ENCODE assay signal across 8 cellular contexts in the genomic region with DNA sequence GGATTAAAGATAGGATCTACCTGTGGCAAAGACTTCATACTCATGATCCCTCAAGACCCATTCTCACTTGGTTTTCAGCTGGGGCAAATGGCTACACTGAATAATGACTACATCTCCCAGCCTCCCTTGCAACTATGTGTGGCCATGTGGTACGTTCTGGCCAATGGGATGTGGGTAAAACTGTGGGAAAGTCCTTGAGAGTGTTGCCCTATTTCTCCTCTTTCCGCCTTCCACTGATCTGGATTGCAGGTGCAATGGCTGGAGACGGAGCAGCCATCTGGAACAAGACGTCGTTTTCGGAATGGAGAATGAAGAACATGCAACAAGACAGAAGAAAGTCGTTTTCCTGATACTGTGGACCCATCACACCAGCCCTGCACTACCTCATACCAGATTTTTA. TPM values are rescaled to one million over a fixed set of nuclear protein-coding genes. Genes with fewer than 3 reads are reported as not detected.
DNase-seq lines count a peak whose midpoint lies in the region; ATAC-seq and FAIRE-seq lines count a peak whose summit lies in the region.

No MANE protein-coding gene starts in this region.

- no peaks in the 10 kb centered on the region for H3K27me3 ChIP-seq in small intestine (ENCODE audit: control insufficient read depth in 2 of 2, insufficient read depth in 2 of 2, low read length in 2 of 2)

- FAIRE-seq in HTR-8/SVneo (lab: Jason Lieb, UNC) (peak; percentile 57), small intestine (lab: Jason Lieb, UNC) (no peak)

- peaks cover 3% of the 10 kb centered on the region for H3K36me3 Mint-ChIP-seq in activated naive CD4-positive, alpha-beta T cell treated with anti-CD3 and anti-CD28 coated beads for 36 hours (ENCODE audit: low read depth)
- no peaks in the 10 kb centered on the region for H3K36me3 Mint-ChIP-seq in activated T-helper 1 cell treated with anti-CD3 and anti-CD28 coated beads, Interleukin-12 subunit alpha, Interleukin-12 subunit beta, Interleukin-2, Interleukin-4 antibody, amounts not matched to agents 30 ng/mL and 10 ng/mL and 1 ng/mL, durations not matched to agents 14 hours and 24 hours and 36 hours (ENCODE audit: low read depth)

- H3K27me3 Mint-ChIP-seq in activated naive CD4-positive, alpha-beta T cell treated with anti-CD3 and anti-CD28 coated beads for 36 hours (ENCODE audit: low read depth) = peaks cover 8% of the 10 kb centered on the region
- H3K27me3 Mint-ChIP-seq in activated T-helper 1 cell treated with anti-CD3 and anti-CD28 coated beads, Interleukin-12 subunit alpha, Interleukin-12 subunit beta, Interleukin-2, Interleukin-4 antibody, amounts not matched to agents 30 ng/mL and 10 ng/mL and 1 ng/mL, durations not matched to agents 14 hours and 24 hours and 36 hours (ENCODE audit: insufficient read depth) = peaks cover 8% of the 10 kb centered on the region

- ATAC-seq in GM18498 (IDR thresholded peaks at IDR 0.05; ENCODE audit: unreplicated experiment) (peak; percentile 47), HG02840 (IDR thresholded peaks at IDR 0.05; ENCODE audit: low FRiP score, unreplicated experiment) (no peak)

- no peak overlapping the region for H3K4me3 Mint-ChIP-seq in activated naive CD4-positive, alpha-beta T cell treated with anti-CD3 and anti-CD28 coated beads for 36 hours
- H3K4me3 Mint-ChIP-seq in activated T-helper 1 cell treated with anti-CD3 and anti-CD28 coated beads, Interleukin-12 subunit alpha, Interleukin-12 subunit beta, Interleukin-2, Interleukin-4 antibody, amounts not matched to agents 30 ng/mL and 10 ng/mL and 1 ng/mL, durations not matched to agents 14 hours and 24 hours and 36 hours = no peak overlapping the region

- H3K27ac Mint-ChIP-seq in activated naive CD4-positive, alpha-beta T cell treated with anti-CD3 and anti-CD28 coated beads for 36 hours = no peak overlapping the region
- no peak overlapping the region for H3K27ac Mint-ChIP-seq in activated T-helper 1 cell treated with anti-CD3 and anti-CD28 coated beads, Interleukin-12 subunit alpha, Interleukin-12 subunit beta, Interleukin-2, Interleukin-4 antibody, amounts not matched to agents 30 ng/mL and 10 ng/mL and 1 ng/mL, durations not matched to agents 14 hours and 24 hours and 36 hours

- H3K9me3 ChIP-seq in small intestine (ENCODE audit: control insufficient read depth, low read depth) = no peaks in the 10 kb centered on the region

- peaks cover 7% of the 10 kb centered on the region for H3K4me1 Mint-ChIP-seq in activated naive CD4-positive, alpha-beta T cell treated with anti-CD3 and anti-CD28 coated beads for 36 hours (ENCODE audit: low read depth)
- peaks cover 20% of the 10 kb centered on the region for H3K4me1 Mint-ChIP-seq in activated T-helper 1 cell treated with anti-CD3 and anti-CD28 coated beads, Interleukin-12 subunit alpha, Interleukin-12 subunit beta, Interleukin-2, Interleukin-4 antibody, amounts not matched to agents 30 ng/mL and 10 ng/mL and 1 ng/mL, durations not matched to agents 14 hours and 24 hours and 36 hours (ENCODE audit: low read depth)

- DNase-seq in A172 (ENCODE audit: low spot score) = peak; percentile 33
- no peak for DNase-seq in HTR-8/SVneo (ENCODE audit: insufficient read length, low spot score)
- DNase-seq in astrocyte of the hippocampus (ENCODE audit: low read depth, low spot score) = peak; percentile 45
- DNase-seq in small intestine = peak; percentile 46
- DNase-seq in activated naive CD4-positive, alpha-beta T cell treated with anti-CD3 and anti-CD28 coated beads for 36 hours = no peak
- DNase-seq in activated T-helper 1 cell treated with anti-CD3 and anti-CD28 coated beads, Interleukin-12 subunit alpha, Interleukin-12 subunit beta, Interleukin-2, Interleukin-4 antibody, amounts not matched to agents 30 ng/mL and 10 ng/mL and 1 ng/mL, durations not matched to agents 14 hours and 24 hours and 36 hours (ENCODE audit: low spot score) = no peak

- H3K27ac ChIP-seq in small intestine (ENCODE audit: low read depth in 1 of 2, low read length in 1 of 2) = no peak overlapping the region

- WGBS in small intestine, 3 donors = 86 to 91% (median 91%) methylated on average over 7 of the region's 7 CpGs

- no peak overlapping the region for H3K4me3 ChIP-seq in small intestine (ENCODE audit: low read depth in 1 of 2, low read length in 2 of 2)

- H3K4me1 ChIP-seq in small intestine (ENCODE audit: control insufficient read depth in 2 of 2, insufficient read depth in 1 of 2, low read depth in 1 of 2, low read length in 1 of 2) = no peaks in the 10 kb centered on the region

- H3K9me3 Mint-ChIP-seq in activated naive CD4-positive, alpha-beta T cell treated with anti-CD3 and anti-CD28 coated beads for 36 hours = no peaks in the 10 kb centered on the region
- H3K9me3 Mint-ChIP-seq in activated T-helper 1 cell treated with anti-CD3 and anti-CD28 coated beads, Interleukin-12 subunit alpha, Interleukin-12 subunit beta, Interleukin-2, Interleukin-4 antibody, amounts not matched to agents 30 ng/mL and 10 ng/mL and 1 ng/mL, durations not matched to agents 14 hours and 24 hours and 36 hours = no peaks in the 10 kb centered on the region

- intact Hi-C loops in activated naive CD4-positive, alpha-beta T cell treated with anti-CD3 and anti-CD28 coated beads for 36 hours (cut with micrococcal nuclease) = loop anchor here (1.0 to 5.0 kb wide), 2 partner anchors 1041 to 1367 kb away; no protein-coding TSS in a partner anchor
- intact Hi-C loops in activated T-helper 1 cell treated with anti-CD3 and anti-CD28 coated beads, Interleukin-12 subunit alpha, Interleukin-12 subunit beta, Interleukin-2, Interleukin-4 antibody, amounts not matched to agents 30 ng/mL and 10 ng/mL and 1 ng/mL, durations not matched to agents 14 hours and 24 hours and 36 hours (cut with micrococcal nuclease) = loop anchor here (2.0 to 10.0 kb wide), 3 partner anchors 273 to 1041 kb away; a partner anchor contains a TSS

- H3K36me3 ChIP-seq in small intestine (ENCODE audit: control insufficient read depth in 2 of 2, insufficient read depth in 2 of 2, low read length in 2 of 2) = no peaks in the 10 kb centered on the region

- CTCF ChIA-PET in activated naive CD4-positive, alpha-beta T cell treated with anti-CD3 and anti-CD28 coated beads for 36 hours (lab: Charles Lee) = interaction anchor here (0.6 to 2.4 kb wide), 3 partner anchors 12 to 261 kb away, joined by 3 to 14 read pairs (median 4); no protein-coding TSS in a partner anchor

RNA-seq across cellular contexts. Expression of a gene that starts 48.5 kb away (rescaled TPM):
- total RNA-seq in A172 (2014; rRNA removed; shearing (Covaris generic)) = 66.3 and 79.6 TPM in 2 replicates
- polyA plus RNA-seq in small intestine = 10 to 100 TPM; 11.6 to 18.1 (median 11.9) TPM
- 10 to 100 TPM; 41.2 to 42.6 TPM for total RNA-seq in activated naive CD4-positive, alpha-beta T cell treated with anti-CD3 and anti-CD28 coated beads for 36 hours
- total RNA-seq in activated T-helper 1 cell treated with anti-CD3 and anti-CD28 coated beads, Interleukin-12 subunit alpha, Interleukin-12 subunit beta, Interleukin-2, Interleukin-4 antibody, amounts not matched to agents 30 ng/mL and 10 ng/mL and 1 ng/mL, durations not matched to agents 14 hours and 24 hours and 36 hours = 55.2 and 59.1 TPM in 2 replicates

Comparison
In these comparisons a context has a peak if more than half of its experiments do, and no peak if none do; other contexts are left out.
1. DNase-seq: peak in A172 (single experiment), astrocyte of the hippocampus (single experiment) and small intestine (single experiment); none in HTR-8/SVneo (single experiment), activated naive CD4-positive, alpha-beta T cell treated with anti-CD3 and anti-CD28 coated beads for 36 hours (single experiment) and activated T-helper 1 cell treated with anti-CD3 and anti-CD28 coated beads, Interleukin-12 subunit alpha, Interleukin-12 subunit beta, Interleukin-2, Interleukin-4 antibody, amounts not matched to agents 30 ng/mL and 10 ng/mL and 1 ng/mL, durations not matched to agents 14 hours and 24 hours and 36 hours (single experiment).